In the genomic region with DNA sequence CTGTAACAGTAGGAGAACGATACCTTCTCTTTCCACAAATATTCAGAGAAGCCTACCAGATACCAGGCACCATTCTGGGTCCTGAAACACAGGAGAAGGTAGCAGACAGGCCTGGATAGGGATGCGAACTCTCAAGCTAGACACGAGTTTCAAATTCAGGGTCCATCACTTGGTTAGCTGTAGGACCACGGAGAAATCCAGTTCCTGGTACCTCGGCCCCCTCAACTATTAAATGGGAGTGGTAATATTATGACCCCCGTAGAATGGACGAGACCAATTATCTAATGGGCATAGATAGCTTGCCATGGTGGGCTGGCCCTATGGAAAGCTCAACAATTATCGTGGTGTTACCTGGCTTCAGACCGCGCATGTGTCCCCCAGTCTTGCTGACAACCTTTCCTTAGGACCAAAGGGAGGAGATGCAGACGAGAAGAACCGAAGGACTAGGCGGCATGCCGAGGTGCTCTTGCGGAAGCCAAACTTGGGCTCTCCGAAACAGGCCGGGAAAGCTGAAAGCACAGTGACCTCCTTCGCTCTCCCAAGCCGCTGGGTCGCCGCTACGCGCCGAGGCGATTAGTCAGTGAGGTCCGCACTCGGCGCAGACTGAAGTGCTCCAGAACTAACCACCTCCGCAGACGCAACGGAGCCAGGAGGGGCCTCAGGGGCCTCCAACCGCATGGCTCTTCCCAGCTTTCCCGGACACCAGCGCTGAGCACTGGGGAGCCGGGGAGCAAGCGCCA, we compare ENCODE assay signal across 18 cellular contexts. TPM values are rescaled to one million over a fixed set of nuclear protein-coding genes. Genes with fewer than 3 reads are reported as not detected.
DNase-seq lines count a peak whose midpoint lies in the region; ATAC-seq and TF ChIP-seq lines count a peak whose summit lies in the region.
"Had no signal": no experiment of that assay in that cellular context is flagged by ENCODE, and none has a peak within 500 bp of the region (broad histone marks: within the 10 kb centered on the region; RNA-seq: fewer than 3 reads in every experiment).

No MANE protein-coding gene starts in this region.

- H2BK15ac ChIP-seq in mesenchymal stem cell (ENCODE audit: low read depth, poor library complexity, severe bottlenecking): no peak overlapping the region

- no peak overlapping the region for H2BK120ac ChIP-seq in mesenchymal stem cell (ENCODE audit: low read depth, low read length)

- no peaks in the 10 kb centered on the region for H3K79me2 ChIP-seq in ACC112 (ENCODE audit: control insufficient read depth, insufficient read depth, low read length, unreplicated experiment)

- H2AK5ac ChIP-seq in mesenchymal stem cell (ENCODE audit: low read length, severe bottlenecking): no peak overlapping the region

- H3K79me1 ChIP-seq in mesenchymal stem cell (replicated peaks; ENCODE audit: low read length, poor library complexity, severe bottlenecking): no peaks in the 10 kb centered on the region

- H3K9me3 Mint-ChIP-seq in CD8-positive, alpha-beta T cell: no peaks in the 10 kb centered on the region
- no peaks in the 10 kb centered on the region for H3K9me3 Mint-ChIP-seq in CD4-positive, alpha-beta T cell
- H3K9me3 Mint-ChIP-seq in immature natural killer cell: peaks cover 3 to 29% (median 11%) of the 10 kb centered on the region in 6 donors
- H3K9me3 Mint-ChIP-seq: activated T-cell treated with anti-CD3 and anti-CD28 coated beads, Interleukin-2, amount 50 U/mL, for 24 hours had no signal

- no peaks in the 10 kb centered on the region for H3K36me3 Mint-ChIP-seq in CD8-positive, alpha-beta T cell
- no peaks in the 10 kb centered on the region for H3K36me3 Mint-ChIP-seq in CD4-positive, alpha-beta T cell (ENCODE audit: low read depth)
- H3K36me3 Mint-ChIP-seq in immature natural killer cell: peaks cover 0 to 8% (median 3%) of the 10 kb centered on the region in 3 donors

- in situ Hi-C loops in HAP-1 (cut with MboI; ENCODE audit: low sequenced_read_pairs): no loop called here

- H4K91ac ChIP-seq in mesenchymal stem cell (ENCODE audit: low read length): no peak overlapping the region

- peaks cover 76% of the 10 kb centered on the region for H3K27me3 Mint-ChIP-seq in CD8-positive, alpha-beta T cell (ENCODE audit: low read depth)
- H3K27me3 Mint-ChIP-seq in CD4-positive, alpha-beta T cell: peaks cover 94% of the 10 kb centered on the region
- peaks cover 33 to 73% (median 54%) of the 10 kb centered on the region in 3 donors for H3K27me3 Mint-ChIP-seq in immature natural killer cell (ENCODE audit: low read depth in 3 of 3)

- WGBS in mesenchymal stem cell: 16% methylated on average over 36 of the region's 36 CpGs

- POLR2A ChIA-PET in CD8-positive, alpha-beta T cell (lab: Charles Lee): no interaction called here
- POLR2A ChIA-PET in CD4-positive, alpha-beta T cell (lab: Charles Lee): no interaction called here

- no peaks in the 10 kb centered on the region for H3K36me3 ChIP-seq in ACC112 (ENCODE audit: insufficient read depth, low read length)
- no peaks in the 10 kb centered on the region for H3K36me3 ChIP-seq in mesenchymal stem cell (ENCODE audit: control insufficient read depth in 1 of 2, insufficient read depth in 2 of 2, low read depth in 1 of 2, low read length in 2 of 2)
- H3K36me3 ChIP-seq in HAP-1 (replicated peaks): no peaks in the 10 kb centered on the region
- H3K36me3 ChIP-seq in CD8-positive, alpha-beta T cell (ENCODE audit: insufficient read depth, low read length): no peaks in the 10 kb centered on the region
- H3K36me3 ChIP-seq: ovary, uterus had no signal

- H3K27ac ChIP-seq in ACC112 (ENCODE audit: low read depth, low read length): no peak overlapping the region
- no peak overlapping the region for H3K27ac ChIP-seq in mesenchymal stem cell (ENCODE audit: low read length, poor library complexity, severe bottlenecking)
- no peak overlapping the region for H3K27ac ChIP-seq in CD8-positive, alpha-beta T cell (ENCODE audit: low read depth, low read length)
- H3K27ac ChIP-seq in CD4-positive, alpha-beta T cell (ENCODE audit: low read depth, low read length): no peak overlapping the region
- H3K27ac ChIP-seq: ovary, uterus had no signal

- intact Hi-C loops in CD8-positive, alpha-beta T cell (cut with DNase I, micrococcal nuclease): no loop called here
- intact Hi-C loops in CD4-positive, alpha-beta T cell (cut with DNase I, micrococcal nuclease): no loop called here

- H3K4ac ChIP-seq in mesenchymal stem cell (ENCODE audit: low read depth in 1 of 2, low read length in 2 of 2): no peak overlapping the region

- H3K18ac ChIP-seq in mesenchymal stem cell (ENCODE audit: low read depth in 1 of 2, low read length in 2 of 2): peak overlapping the region in 1 of 2 experiments; percentile 31

- no peak overlapping the region for H3K4me3 Mint-ChIP-seq in CD8-positive, alpha-beta T cell
- H3K4me3 Mint-ChIP-seq in CD4-positive, alpha-beta T cell: no peak overlapping the region
- no peak overlapping the region for H3K4me3 Mint-ChIP-seq in immature natural killer cell
- H3K4me3 Mint-ChIP-seq: activated naive CD8-positive, alpha-beta T cell treated with anti-CD3 and anti-CD28 coated beads, Interleukin-2, amount 10 ng/mL, durations not matched to agents 7 days and 5 days; activated T-cell treated with anti-CD3 and anti-CD28 coated beads, Interleukin-2, amount 50 U/mL, for 24 hours had no signal

- H3K27me3 ChIP-seq in ACC112 (ENCODE audit: insufficient read depth, low read length) (peaks cover 88% of the 10 kb centered on the region), mesenchymal stem cell (ENCODE audit: control insufficient read depth in 1 of 2, insufficient read depth in 1 of 2, low read length in 2 of 2) (peaks cover 86 to 90% of the 10 kb centered on the region in 2 experiments), HAP-1 (ENCODE audit: low read depth) (no peaks in the 10 kb centered on the region)
- H3K27me3 ChIP-seq in CD8-positive, alpha-beta T cell (ENCODE audit: insufficient read depth, low read length): peaks cover 39% of the 10 kb centered on the region
- peaks cover 91% of the 10 kb centered on the region for H3K27me3 ChIP-seq in CD4-positive, alpha-beta T cell (ENCODE audit: control insufficient read depth, insufficient read depth, low read length)
- H3K27me3 ChIP-seq: ovary had no signal

- H3K23ac ChIP-seq in mesenchymal stem cell (ENCODE audit: low read length in 2 of 2): no peak overlapping the region

- H3K4me1 ChIP-seq in ACC112 (ENCODE audit: control insufficient read depth, insufficient read depth, low read length, unreplicated experiment) (peaks cover 6% of the 10 kb centered on the region), mesenchymal stem cell (ENCODE audit: control insufficient read depth, insufficient read depth, low read depth, low read length) (peaks cover 25% of the 10 kb centered on the region), HAP-1 (peaks cover 1% of the 10 kb centered on the region)
- peaks cover 34% of the 10 kb centered on the region for H3K4me1 ChIP-seq in CD8-positive, alpha-beta T cell (ENCODE audit: insufficient read depth, low read length)
- H3K4me1 ChIP-seq: uterus had no signal

- DNase-seq in GM20000 (ENCODE audit: low spot score) (peak; percentile 11), choroid plexus epithelial cell (ENCODE audit: low read depth) (peak; percentile 56), mesenchymal stem cell (peak; percentile 78), HAP-1 (ENCODE audit: low spot score in 2 of 2) (no peak), immature natural killer cell (no peak)
- no peak for DNase-seq in CD8-positive, alpha-beta T cell
- DNase-seq in CD4-positive, alpha-beta T cell: no peak
- DNase-seq: activated CD4-positive, alpha-beta T cell treated with anti-CD3 and anti-CD28 coated beads for 48 hours; activated naive CD8-positive, alpha-beta T cell treated with anti-CD3 and anti-CD28 coated beads, Interleukin-2, amount 10 ng/mL, durations not matched to agents 7 days and 5 days; activated T-cell treated with anti-CD3 and anti-CD28 coated beads, Interleukin-2, amount 50 U/mL, for 24 hours; glutamatergic neuron; NCI-H187; ovary; SIG-M5; T-helper 9 cell; uterus had no signal

- no peak overlapping the region for H4K8ac ChIP-seq in mesenchymal stem cell (ENCODE audit: low read length)

- no peak overlapping the region for H3K14ac ChIP-seq in mesenchymal stem cell (ENCODE audit: low read length in 2 of 2)

- TF ChIP-seq CTCF in GM20000 (IDR thresholded peaks at IDR 0.05; ENCODE audit: extremely low read depth, missing control alignments) (no peak), choroid plexus epithelial cell (conservative IDR thresholded peaks at IDR 0.05; ENCODE audit: low read depth, low read length) (no peak)
- TF ChIP-seq CTCF in CD8-positive, alpha-beta T cell (IDR thresholded peaks at IDR 0.05): no peak
- TF ChIP-seq CTCF in CD4-positive, alpha-beta T cell (IDR thresholded peaks at IDR 0.05): no peak

- no peak overlapping the region for H2AFZ ChIP-seq in ACC112 (ENCODE audit: low read length, unreplicated experiment)
- no peak overlapping the region for H2AFZ ChIP-seq in mesenchymal stem cell (ENCODE audit: low read depth, low read length)

- H3K4me1 Mint-ChIP-seq in CD8-positive, alpha-beta T cell (ENCODE audit: low read depth): peaks cover 37% of the 10 kb centered on the region
- H3K4me1 Mint-ChIP-seq in CD4-positive, alpha-beta T cell (ENCODE audit: low read depth): peaks cover 27% of the 10 kb centered on the region
- H3K4me1 Mint-ChIP-seq in immature natural killer cell: peaks cover 25 to 31% of the 10 kb centered on the region in 2 donors

- H3K4me3 ChIP-seq in ACC112 (ENCODE audit: low read depth, low read length) (0 out of 2 replicates have a peak overlapping the region, but pooled peaks have one; percentile 6), choroid plexus epithelial cell (ENCODE audit: low read depth, low read length) (no peak overlapping the region), mesenchymal stem cell (ENCODE audit: insufficient read depth in 1 of 2, low read depth in 1 of 2, low read length in 2 of 2) (peak overlapping the region in 1 of 2 experiments; percentile 56), HAP-1 (no peak overlapping the region)
- H3K4me3 ChIP-seq in CD8-positive, alpha-beta T cell (ENCODE audit: low read depth, low read length): no peak overlapping the region
- H3K4me3 ChIP-seq: ovary, uterus had no signal

- CTCF ChIA-PET in CD8-positive, alpha-beta T cell (lab: Charles Lee): no interaction called here
- CTCF ChIA-PET in CD4-positive, alpha-beta T cell (lab: Charles Lee): no interaction called here

- no peak overlapping the region for H2BK12ac ChIP-seq in mesenchymal stem cell (ENCODE audit: low read length in 2 of 2)

- H3K27ac Mint-ChIP-seq in CD8-positive, alpha-beta T cell: no peak overlapping the region
- H3K27ac Mint-ChIP-seq in CD4-positive, alpha-beta T cell: no peak overlapping the region
- H3K27ac Mint-ChIP-seq in immature natural killer cell: no peak overlapping the region
- H3K27ac Mint-ChIP-seq: activated T-cell treated with anti-CD3 and anti-CD28 coated beads, Interleukin-2, amount 50 U/mL, for 24 hours had no signal

- H2BK5ac ChIP-seq in mesenchymal stem cell (ENCODE audit: low read depth, low read length, poor library complexity, severe bottlenecking): no peak overlapping the region

- peak overlapping the region; percentile 66 for H3K4me2 ChIP-seq in mesenchymal stem cell (ENCODE audit: low read length, poor library complexity, severe bottlenecking)

- H3K9ac ChIP-seq in mesenchymal stem cell (ENCODE audit: low read length): no peak overlapping the region

- peaks cover 12% of the 10 kb centered on the region for H3K9me3 ChIP-seq in mesenchymal stem cell (ENCODE audit: control insufficient read depth, low read length)
- no peaks in the 10 kb centered on the region; the same call in 1 of the 2 replicates for H3K9me3 ChIP-seq in HAP-1
- no peaks in the 10 kb centered on the region for H3K9me3 ChIP-seq in CD8-positive, alpha-beta T cell (ENCODE audit: low read length)
- H3K9me3 ChIP-seq in CD4-positive, alpha-beta T cell (ENCODE audit: control insufficient read depth, low read length): peaks cover 12% of the 10 kb centered on the region

- ATAC-seq in CD8-positive, alpha-beta T cell: no peak
- no peak for ATAC-seq in CD4-positive, alpha-beta T cell (ENCODE audit: poor library complexity)

RNA-seq across cellular contexts. Expression of gene NKX3-2, which starts 19.6 kb away (rescaled TPM):
- polyA plus RNA-seq in mesenchymal stem cell (2013, experiment 1 of 2): 11.5 TPM
- polyA plus RNA-seq in mesenchymal stem cell (2013, experiment 2 of 2): 11.2 TPM
- not detected for total RNA-seq in CD8-positive, alpha-beta T cell
- not detected for total RNA-seq in CD4-positive, alpha-beta T cell
- polyA plus RNA-seq in immature natural killer cell: not detected
- total RNA-seq: activated naive CD8-positive, alpha-beta T cell treated with anti-CD3 and anti-CD28 coated beads, Interleukin-2, amount 10 ng/mL, durations not matched to agents 7 days and 5 days; endothelial cell of umbilical vein had no signal
- polyA plus RNA-seq: endothelial cell of umbilical vein had no signal

RNA-seq across cellular contexts. Expression of gene RAB28, which starts 40.5 kb away (rescaled TPM):
- polyA plus RNA-seq in mesenchymal stem cell (2013, experiment 1 of 2): 20.5 TPM
- 21.7 TPM for polyA plus RNA-seq in mesenchymal stem cell (2013, experiment 2 of 2)
- total RNA-seq in CD8-positive, alpha-beta T cell: 1 to 10 TPM; 4.2 to 4.6 TPM
- total RNA-seq in CD4-positive, alpha-beta T cell: 1 to 10 TPM; 3.9 to 4.2 TPM
- polyA plus RNA-seq in immature natural killer cell: 10 to 100 TPM; 16.8 to 25.2 (median 20.7) TPM

Comparison
In these comparisons a context has a peak if more than half of its experiments do, and no peak if none do; other contexts are left out.
1. DNase-seq: peak in GM20000 (single experiment), choroid plexus epithelial cell (single experiment) and mesenchymal stem cell (single experiment); none in HAP-1 (0 of 2), CD8-positive, alpha-beta T cell (0 of 7), CD4-positive, alpha-beta T cell (0 of 10) and immature natural killer cell (0 of 3).